10 cellular contexts compared by ENCODE assay signal in genomic region chr15:77617507-77618285, GRCh38. TPM values are rescaled to one million over a fixed set of nuclear protein-coding genes. Genes with fewer than 3 reads are reported as not detected.
DNase-seq lines count a peak whose midpoint lies in the region; ATAC-seq, FAIRE-seq and TF ChIP-seq lines count a peak whose summit lies in the region.
"Had no signal": no experiment of that assay in that cellular context is flagged by ENCODE, and none has a peak within 500 bp of the region (broad histone marks: within the 10 kb centered on the region; RNA-seq: fewer than 3 reads in every experiment).

No MANE protein-coding gene starts in this region.

- peak; percentile 16 for FAIRE-seq in GM12891 (lab: Jason Lieb, UNC)

- no peaks in the 10 kb centered on the region for H3K79me2 ChIP-seq in PC-9 (ENCODE audit: low read depth)
- H3K79me2 ChIP-seq: parathyroid adenoma had no signal

- no peak for ATAC-seq in GM21515 (IDR thresholded peaks at IDR 0.05; ENCODE audit: unreplicated experiment)
- ATAC-seq in HG02642 (IDR thresholded peaks at IDR 0.05; ENCODE audit: poor library complexity, unreplicated experiment): no peak

- CTCF ChIA-PET in AG04449 (lab: Yijun Ruan, JAX) (interaction anchor here (1.0 to 9.9 kb wide), 8 partner anchors 9 to 204 kb away, joined by 3 to 100 read pairs (median 8); partner anchors contain the start of gene LINGO1), PC-9 (lab: Charles Lee) (interaction anchor here (0.7 kb wide), 2 partner anchors 74 to 121 kb away, joined by 3 read pairs; no protein-coding TSS in a partner anchor)

- H3K4me1 ChIP-seq in PC-9 (replicated peaks; ENCODE audit: insufficient read depth): no peaks in the 10 kb centered on the region
- H3K4me1 ChIP-seq: parathyroid adenoma had no signal

- TF ChIP-seq POLR2A in GM12891 (IDR thresholded peaks at IDR 0.05; ENCODE audit: low read depth, low read length): no peak

- intact Hi-C loops in PC-9 (cut with micrococcal nuclease; ENCODE audit: unreplicated experiment): no loop called here

- H3K27ac ChIP-seq in PC-9 (no peak overlapping the region), coronary artery (no peak overlapping the region)
- H3K27ac ChIP-seq: parathyroid adenoma had no signal

- no peak overlapping the region for H3K4me2 ChIP-seq in PC-9

- H3K4me3 ChIP-seq in AG04449 (ENCODE audit: low read depth, low read length) (no peak overlapping the region), PC-9 (no peak overlapping the region), foreskin fibroblast (ENCODE audit: low read depth in 1 of 2, low read length in 2 of 2) (no peak overlapping the region), coronary artery (no peak overlapping the region)

- H4K20me1 ChIP-seq in PC-9 (ENCODE audit: insufficient read depth): no peaks in the 10 kb centered on the region

- TF ChIP-seq CTCF in AG04449 (IDR thresholded peaks at IDR 0.05; ENCODE audit: insufficient read depth, low read length, missing control alignments) (peak; percentile 29), PC-9 (conservative IDR thresholded peaks at IDR 0.05) (peak; percentile 58), foreskin fibroblast (IDR thresholded peaks at IDR 0.05; ENCODE audit: low read depth, low read length) (peak; percentile 26), coronary artery (IDR thresholded peaks at IDR 0.05) (no peak)

- no peaks in the 10 kb centered on the region for H3K9me2 ChIP-seq in PC-9 (ENCODE audit: insufficient read depth)

- no TSS peak for BruUV-seq in PC-9 (replicated peaks; lab: Mats Ljungman, UMichigan)

- no peaks in the 10 kb centered on the region for H3K36me3 ChIP-seq in PC-9 (ENCODE audit: low read depth)

- no peak for DNase-seq in AG04449 (ENCODE audit: low read depth, low spot score)
- DNase-seq in GM12891 (ENCODE audit: insufficient read length, low spot score): no peak
- DNase-seq in PC-9: peak in 1 of 2 experiments; percentile 21
- no peak for DNase-seq in foreskin fibroblast
- DNase-seq in cerebellar nuclear complex (lab: John Stamatoyannopoulos, UW): no peak
- no peak for DNase-seq in coronary artery (ENCODE audit: low spot score)

- no peaks in the 10 kb centered on the region for H3F3A ChIP-seq in PC-9 (ENCODE audit: insufficient read depth, low read depth)

- no peak overlapping the region for H2AFZ ChIP-seq in PC-9
- H2AFZ ChIP-seq: parathyroid adenoma had no signal

- H3K9me3 ChIP-seq in PC-9 (ENCODE audit: insufficient read depth, low read depth): no peaks in the 10 kb centered on the region

- POLR2A ChIA-PET in AG04449 (lab: Yijun Ruan, JAX): no interaction called here
- POLR2A ChIA-PET in PC-9 (lab: Charles Lee; ENCODE audit: unreplicated experiment): interaction anchor here (0.6 kb wide), 1 partner anchor 224 kb away, joined by 8 read pairs; no protein-coding TSS in a partner anchor

- peaks cover 12% of the 10 kb centered on the region; the same call in 1 of the 2 replicates for H3K27me3 ChIP-seq in PC-9 (ENCODE audit: insufficient read depth, low read depth)

TF ChIP-seq in GM12891, 5 proteins besides CTCF, POLR2A, EP300 and RAD21:
- no peak for TF ChIP-seq SPI1 (IDR thresholded peaks at IDR 0.05; ENCODE audit: low read depth, low read length)
- TF ChIP-seq POLR2AphosphoS5 (IDR thresholded peaks at IDR 0.05; ENCODE audit: low read depth, low read length): no peak

RNA-seq across cellular contexts. Expression of gene LINGO1, which starts 15.0 kb away (rescaled TPM):
- polyA plus RNA-seq in GM12891 (2012; ENCODE audit: low read depth, missing spikeins): 0.17 TPM
- total RNA-seq in PC-9 (2021): not detected in 2 replicates
- total RNA-seq: T-helper 2 cell treated with Interferon-gamma antibody and Interleukin-4, amounts not matched to agents 100 ng/mL and 5 ng/mL, for 36 hours had no signal
